In the genomic region with DNA sequence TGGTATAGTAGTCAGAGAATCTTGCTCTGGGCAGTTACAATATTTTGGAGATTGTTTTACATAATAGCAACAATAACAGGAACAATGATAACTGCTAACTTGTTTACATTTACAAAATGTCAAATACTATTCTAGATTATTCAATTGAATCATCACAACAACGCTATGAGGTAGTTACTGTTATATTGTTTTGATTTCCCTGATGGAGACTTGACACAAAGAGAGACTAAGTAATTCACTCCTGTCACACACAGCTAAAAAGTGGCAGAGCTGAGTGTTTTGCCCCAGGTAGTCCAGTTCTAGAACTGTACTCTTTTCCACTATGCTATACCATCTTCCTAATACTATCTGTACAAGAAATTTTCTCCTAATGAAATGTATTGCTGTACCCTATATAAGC, we compare ENCODE assay signal across 1 cellular context.
"Had no signal": no experiment of that assay in that cellular context is flagged by ENCODE, and none has a peak within 500 bp of the region (broad histone marks: within the 10 kb centered on the region; RNA-seq: fewer than 3 reads in every experiment).

No MANE protein-coding gene starts in this region.

- H3K36me3 ChIP-seq: MG63 had no signal

- H3K27me3 ChIP-seq: MG63 had no signal

- H3K4me3 ChIP-seq: MG63 had no signal

- H3K9me3 ChIP-seq: MG63 had no signal
